ENCODE assay signal across 31 cellular contexts in the genomic region with DNA sequence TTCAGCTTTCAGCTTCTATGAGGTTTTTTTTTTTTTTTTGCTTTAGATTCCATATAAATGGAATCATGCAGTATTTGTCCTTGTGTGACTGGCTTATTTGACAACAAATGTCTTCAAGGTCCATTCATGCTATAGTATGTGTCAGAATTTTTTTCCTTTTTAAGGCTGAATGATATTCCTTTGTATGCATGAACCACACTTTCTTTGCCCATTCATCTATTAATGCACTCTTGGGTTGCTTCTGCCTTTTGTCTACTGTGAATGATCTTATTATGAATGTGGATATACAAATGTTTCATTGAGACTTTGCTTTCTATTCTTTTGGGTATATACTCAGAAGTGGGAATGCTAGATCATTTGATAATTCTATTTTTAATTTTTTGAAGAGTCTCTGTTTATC. TPM values are rescaled to one million over a fixed set of nuclear protein-coding genes. Genes with fewer than 3 reads are reported as not detected.
DNase-seq lines count a peak whose midpoint lies in the region; ATAC-seq and TF ChIP-seq lines count a peak whose summit lies in the region.
"Had no signal": no experiment of that assay in that cellular context is flagged by ENCODE, and none has a peak within 500 bp of the region (broad histone marks: within the 10 kb centered on the region; RNA-seq: fewer than 3 reads in every experiment).

No MANE protein-coding gene starts in this region.

- DNase-seq in RPMI7951 (ENCODE audit: low read depth) = peak; percentile 10
- DNase-seq in SK-MEL-5 (ENCODE audit: low read depth, low spot score) = peak; percentile 92
- DNase-seq in foreskin melanocyte = peak; percentile 98
- peak; percentile 16 for DNase-seq in pons (ENCODE audit: low spot score)
- DNase-seq in HUDEP-2 (lab: John Stamatoyannopoulos, UW; ENCODE audit: unreplicated experiment in 76 of 76) = no peak
- no peak for DNase-seq in activated CD8-positive, alpha-beta memory T cell treated with anti-CD3 and anti-CD28 coated beads, Interleukin-2, amount 50 U/mL, for 48 hours
- no peak for DNase-seq in chondrocyte (ENCODE audit: low spot score)
- DNase-seq: 8988T; ACHN; AML-193; BE2C; C1 segment of cervical spinal cord; Caco-2; Calu3; CD4-positive, alpha-beta memory T cell; CD4-positive, alpha-beta T cell; CD4-positive, CD25-positive, alpha-beta regulatory T cell; CD8-positive, alpha-beta memory T cell; CD8-positive, alpha-beta T cell; COR-L47; DMS 273 treated with DMSO at 0.1 percent for 48 hours; DMS153; DMS53; DMS79; DMS79 treated with DMSO at 0.1 percent for 48 hours; DND-41; EL had no signal

- no peaks in the 10 kb centered on the region for H3K9me3 Mint-ChIP-seq in chondrocyte (ENCODE audit: low read depth)
- H3K9me3 Mint-ChIP-seq: CD4-positive, alpha-beta memory T cell; CD4-positive, alpha-beta T cell; CD4-positive, CD25-positive, alpha-beta regulatory T cell; CD8-positive, alpha-beta memory T cell; CD8-positive, alpha-beta T cell had no signal

- H3K4me1 Mint-ChIP-seq in chondrocyte (ENCODE audit: low read depth) = peaks cover 30% of the 10 kb centered on the region

- in situ Hi-C loops in SK-MEL-5 (cut with HindIII; ENCODE audit: low pct_unique_long_range_greater_than_20kb, low sequenced_read_pairs) = no loop called here

- H3K27me3 Mint-ChIP-seq in chondrocyte (ENCODE audit: low read depth) = no peaks in the 10 kb centered on the region

- no peak for TF ChIP-seq CTCF in chondrocyte (IDR thresholded peaks at IDR 0.05)

- ATAC-seq in HG02884 (IDR thresholded peaks at IDR 0.05; ENCODE audit: unreplicated experiment) = no peak
- ATAC-seq: A549; CD8-positive, alpha-beta T cell had no signal

- no peak overlapping the region for H3K4me3 Mint-ChIP-seq in chondrocyte (ENCODE audit: unreplicated experiment)
- H3K4me3 Mint-ChIP-seq: B cell; CD14-positive monocyte; CD4-positive, alpha-beta memory T cell; CD4-positive, alpha-beta T cell; CD4-positive, CD25-positive, alpha-beta regulatory T cell; CD8-positive, alpha-beta memory T cell; CD8-positive, alpha-beta T cell had no signal

- H3K36me3 Mint-ChIP-seq in chondrocyte (ENCODE audit: low read depth) = no peaks in the 10 kb centered on the region
- H3K36me3 Mint-ChIP-seq: CD14-positive monocyte; CD4-positive, alpha-beta memory T cell; CD4-positive, CD25-positive, alpha-beta regulatory T cell; CD8-positive, alpha-beta memory T cell; CD8-positive, alpha-beta T cell had no signal

- H3K27ac Mint-ChIP-seq in chondrocyte (ENCODE audit: unreplicated experiment) = no peak overlapping the region
- H3K27ac Mint-ChIP-seq: B cell; CD4-positive, alpha-beta memory T cell; CD4-positive, alpha-beta T cell; CD4-positive, CD25-positive, alpha-beta regulatory T cell; CD8-positive, alpha-beta T cell had no signal

RNA-seq across cellular contexts. Expression of a gene that starts 27.0 kb away (rescaled TPM):
- 2.7 and 3.2 TPM in 2 replicates for total RNA-seq in RPMI7951 (2014; rRNA removed; shearing (Covaris generic))
- 5.1 and 5.3 TPM in 2 replicates for total RNA-seq in SK-MEL-5 (2014; rRNA removed; shearing (Covaris generic))
- 3.1 and 6.2 TPM in 2 replicates for polyA plus RNA-seq in SK-MEL-5 (2015; cell fraction: cytosol; rRNA removed)
- 5.9 and 7.4 TPM in 2 replicates for polyA plus RNA-seq in SK-MEL-5 (2015; cell fraction: nucleus; rRNA removed)
- 2.2 to 4.1 TPM (median 2.3 TPM) in 3 replicates for total RNA-seq in chondrocyte

RNA-seq across cellular contexts. Expression of a gene that starts 50.0 kb away (rescaled TPM):
- total RNA-seq in RPMI7951 (2014; rRNA removed; shearing (Covaris generic)) = 4.7 and 5.2 TPM in 2 replicates
- total RNA-seq in SK-MEL-5 (2014; rRNA removed; shearing (Covaris generic)) = 5.0 and 6.3 TPM in 2 replicates
- 4.6 and 8.6 TPM in 2 replicates for polyA plus RNA-seq in SK-MEL-5 (2015; cell fraction: cytosol; rRNA removed)
- 4.7 and 7.5 TPM in 2 replicates for polyA plus RNA-seq in SK-MEL-5 (2015; cell fraction: nucleus; rRNA removed)
- 13.0 to 16.2 TPM (median 14.6 TPM) in 3 replicates for total RNA-seq in chondrocyte
- total RNA-seq: Calu3 had no signal

Comparison
In these comparisons a context has a peak if more than half of its experiments do, and no peak if none do; other contexts are left out.
1. DNase-seq: peak in RPMI7951 (single experiment), SK-MEL-5 (single experiment), foreskin melanocyte (single experiment) and pons (single experiment); none in HUDEP-2 (0 of 76), activated CD8-positive, alpha-beta memory T cell treated with anti-CD3 and anti-CD28 coated beads, Interleukin-2, amount 50 U/mL, for 48 hours (single experiment) and chondrocyte (single experiment).